Comparison of ENCODE assay signal across 24 cellular contexts in the genomic region with DNA sequence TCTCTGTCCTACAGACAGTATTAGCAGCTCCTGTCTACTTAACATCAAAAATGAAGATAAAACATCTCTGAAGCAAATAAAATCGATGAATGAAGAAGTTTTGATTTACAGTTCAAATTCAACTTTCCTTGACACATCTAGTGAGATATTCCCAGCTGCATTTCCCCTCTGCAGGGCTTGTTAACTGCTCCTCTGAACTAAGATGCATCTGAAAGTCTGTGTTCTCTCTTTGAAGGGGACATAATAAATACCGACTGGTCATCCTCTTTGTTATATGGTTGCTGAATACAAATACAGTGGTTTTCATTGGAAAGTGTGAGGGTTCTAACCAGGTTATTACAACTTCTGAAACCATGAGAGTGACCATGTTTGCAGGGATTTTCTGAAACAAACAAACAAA.
"Had no signal": no experiment of that assay in that cellular context is flagged by ENCODE, and none has a peak within 500 bp of the region (broad histone marks: within the 10 kb centered on the region; RNA-seq: fewer than 3 reads in every experiment).

No MANE protein-coding gene starts in this region.

- H3K4me1 Mint-ChIP-seq: immature natural killer cell; naive thymus-derived CD4-positive, alpha-beta T cell had no signal

- H3K9me3 ChIP-seq: heart left ventricle, left ventricle myocardium inferior, lower lobe of right lung, psoas muscle, sigmoid colon, tibial artery, upper lobe of left lung, uterus had no signal

- H3K4me1 ChIP-seq: heart left ventricle, left ventricle myocardium inferior, lower lobe of right lung, parathyroid adenoma, psoas muscle, sigmoid colon, tibial artery, upper lobe of left lung, uterus had no signal

- H3K9me3 Mint-ChIP-seq: naive thymus-derived CD4-positive, alpha-beta T cell had no signal

- H3K9ac ChIP-seq: parathyroid adenoma had no signal

- H3K79me2 ChIP-seq: parathyroid adenoma had no signal

- H3K27ac ChIP-seq: heart left ventricle, left ventricle myocardium inferior, lower lobe of right lung, parathyroid adenoma, psoas muscle, sigmoid colon, skin epidermis, tibial artery, upper lobe of left lung, uterus had no signal

- H2AFZ ChIP-seq: parathyroid adenoma had no signal

- FAIRE-seq: endometrium, frontal cortex, kidney had no signal

- ATAC-seq: esophagus mucosa; heart left ventricle; left cardiac atrium; lower lobe of right lung; naive thymus-derived CD4-positive, alpha-beta T cell; psoas muscle had no signal

- DNase-seq: cortex of kidney; dorsolateral prefrontal cortex; effector CD8-positive, alpha-beta T cell; heart left ventricle; hippocampal formation; immature natural killer cell; kidney; left cardiac atrium; left ventricle myocardium inferior; lower lobe of right lung; naive thymus-derived CD4-positive, alpha-beta T cell; nephron progenitor cell; psoas muscle; sigmoid colon; stimulated activated CD4-positive, alpha-beta T cell treated with anti-CD3 and anti-CD28 coated beads, Interleukin-12 subunit alpha, Interleukin-12 subunit beta, amount 100 ng/mL, for 4 hours; stimulated activated naive CD4-positive, alpha-beta T cell treated with Interleukin-2 at 50 U/mL for 16 hours; tibial artery; upper lobe of left lung; uterus had no signal

- H3K27ac Mint-ChIP-seq: immature natural killer cell; naive thymus-derived CD4-positive, alpha-beta T cell; nephron progenitor cell had no signal

- H3K4me3 Mint-ChIP-seq: immature natural killer cell; naive thymus-derived CD4-positive, alpha-beta T cell had no signal

- H3K27me3 Mint-ChIP-seq: naive thymus-derived CD4-positive, alpha-beta T cell had no signal

- H3K36me3 ChIP-seq: heart left ventricle, left ventricle myocardium inferior, lower lobe of right lung, sigmoid colon, tibial artery, upper lobe of left lung, uterus had no signal

- H3K4me3 ChIP-seq: dorsolateral prefrontal cortex, heart left ventricle, left ventricle myocardium inferior, lower lobe of right lung, psoas muscle, sigmoid colon, skin epidermis, tibial artery, upper lobe of left lung, uterus had no signal

- H3K27me3 ChIP-seq: dorsolateral prefrontal cortex, heart left ventricle, sigmoid colon, tibial artery, upper lobe of left lung, uterus had no signal

- H3K36me3 Mint-ChIP-seq: immature natural killer cell; naive thymus-derived CD4-positive, alpha-beta T cell had no signal
